ENCODE assay signal across 1 cellular context in the genomic region with DNA sequence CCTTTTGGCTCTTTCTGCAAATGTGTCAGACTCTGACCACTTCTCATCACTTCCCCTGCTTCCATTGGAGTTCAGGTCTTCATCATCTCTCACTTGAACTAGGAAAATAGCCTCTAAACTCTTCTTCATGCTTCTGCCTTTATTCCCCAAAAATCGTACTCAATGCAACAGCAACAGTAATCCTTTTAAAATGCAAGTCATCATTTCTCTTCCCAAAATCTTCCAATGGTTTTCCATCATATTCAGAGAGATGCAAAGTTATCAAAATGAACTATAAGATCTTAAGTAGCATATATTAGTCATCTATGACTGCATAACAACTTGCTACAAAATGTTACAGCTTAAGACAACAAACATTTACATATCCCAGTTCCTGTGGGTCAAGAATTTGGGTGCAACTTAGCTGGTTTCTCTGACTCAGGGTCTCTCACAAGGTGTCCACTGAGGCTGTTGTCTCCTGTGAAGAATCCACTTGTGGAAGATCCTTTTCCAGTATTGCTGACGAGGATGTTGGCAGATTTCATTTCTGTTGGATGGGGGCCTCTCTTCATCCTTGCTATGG.
TF ChIP-seq lines count a peak whose summit lies in the region.

No MANE protein-coding gene starts in this region.

TF ChIP-seq in HepG2, 621 proteins besides CTCF, POLR2A, EP300 and RAD21 (continued from another document):
- TF ChIP-seq, protein P1, sequence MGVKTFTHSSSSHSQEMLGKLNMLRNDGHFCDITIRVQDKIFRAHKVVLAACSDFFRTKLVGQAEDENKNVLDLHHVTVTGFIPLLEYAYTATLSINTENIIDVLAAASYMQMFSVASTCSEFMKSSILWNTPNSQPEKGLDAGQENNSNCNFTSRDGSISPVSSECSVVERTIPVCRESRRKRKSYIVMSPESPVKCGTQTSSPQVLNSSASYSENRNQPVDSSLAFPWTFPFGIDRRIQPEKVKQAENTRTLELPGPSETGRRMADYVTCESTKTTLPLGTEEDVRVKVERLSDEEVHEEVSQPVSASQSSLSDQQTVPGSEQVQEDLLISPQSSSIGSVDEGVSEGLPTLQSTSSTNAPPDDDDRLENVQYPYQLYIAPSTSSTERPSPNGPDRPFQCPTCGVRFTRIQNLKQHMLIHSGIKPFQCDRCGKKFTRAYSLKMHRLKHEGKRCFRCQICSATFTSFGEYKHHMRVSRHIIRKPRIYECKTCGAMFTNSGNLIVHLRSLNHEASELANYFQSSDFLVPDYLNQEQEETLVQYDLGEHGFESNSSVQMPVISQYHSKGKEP (CRISPR knock-in tag; IDR thresholded peaks at IDR 0.05), result no peak
- no peak for TF ChIP-seq GTF2F1 (IDR thresholded peaks at IDR 0.05; ENCODE audit: low read length)
- TF ChIP-seq, protein P2, sequence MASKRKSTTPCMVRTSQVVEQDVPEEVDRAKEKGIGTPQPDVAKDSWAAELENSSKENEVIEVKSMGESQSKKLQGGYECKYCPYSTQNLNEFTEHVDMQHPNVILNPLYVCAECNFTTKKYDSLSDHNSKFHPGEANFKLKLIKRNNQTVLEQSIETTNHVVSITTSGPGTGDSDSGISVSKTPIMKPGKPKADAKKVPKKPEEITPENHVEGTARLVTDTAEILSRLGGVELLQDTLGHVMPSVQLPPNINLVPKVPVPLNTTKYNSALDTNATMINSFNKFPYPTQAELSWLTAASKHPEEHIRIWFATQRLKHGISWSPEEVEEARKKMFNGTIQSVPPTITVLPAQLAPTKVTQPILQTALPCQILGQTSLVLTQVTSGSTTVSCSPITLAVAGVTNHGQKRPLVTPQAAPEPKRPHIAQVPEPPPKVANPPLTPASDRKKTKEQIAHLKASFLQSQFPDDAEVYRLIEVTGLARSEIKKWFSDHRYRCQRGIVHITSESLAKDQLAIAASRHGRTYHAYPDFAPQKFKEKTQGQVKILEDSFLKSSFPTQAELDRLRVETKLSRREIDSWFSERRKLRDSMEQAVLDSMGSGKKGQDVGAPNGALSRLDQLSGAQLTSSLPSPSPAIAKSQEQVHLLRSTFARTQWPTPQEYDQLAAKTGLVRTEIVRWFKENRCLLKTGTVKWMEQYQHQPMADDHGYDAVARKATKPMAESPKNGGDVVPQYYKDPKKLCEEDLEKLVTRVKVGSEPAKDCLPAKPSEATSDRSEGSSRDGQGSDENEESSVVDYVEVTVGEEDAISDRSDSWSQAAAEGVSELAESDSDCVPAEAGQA (IDR thresholded peaks at IDR 0.05; ENCODE audit: low read depth), result no peak
- TF ChIP-seq, protein P2 (CRISPR knock-in tag; IDR thresholded peaks at IDR 0.05; ENCODE audit: borderline replicate concordance), result no peak
TF ChIP-seq in HepG2: peak in this region for 3.
